Comparison of ENCODE assay signal across 8 cellular contexts in genomic region chr10:118698421-118698820, GRCh38. TPM values are rescaled to one million over a fixed set of nuclear protein-coding genes. Genes with fewer than 3 reads are reported as not detected.
DNase-seq lines count a peak whose midpoint lies in the region; ATAC-seq and TF ChIP-seq lines count a peak whose summit lies in the region.

No MANE protein-coding gene starts in this region.

- CTCF ChIA-PET in RWPE1 (lab: Yijun Ruan, JAX) = no interaction called here

- H2AFZ ChIP-seq in mesenchymal stem cell (ENCODE audit: low read depth, low read length) = no peak overlapping the region

- DNase-seq in RWPE1 (ENCODE audit: low spot score) (peak; percentile 29), mesenchymal stem cell (peak; percentile 67), NCI-H2227 treated with DMSO at 0.1 percent for 48 hours (lab: John Stamatoyannopoulos, UW) (no peak), hippocampal formation (lab: John Stamatoyannopoulos, UW) (no peak)
- DNase-seq in activated gamma-delta T cell treated with anti-CD3 and anti-CD28 coated beads, Interleukin-2, amount 50 U/mL, for 16 hours (ENCODE audit: low read depth) = peak; percentile 69

- H2BK15ac ChIP-seq in mesenchymal stem cell (ENCODE audit: low read depth, poor library complexity, severe bottlenecking) = no peak overlapping the region

- H3K27me3 ChIP-seq in mesenchymal stem cell (ENCODE audit: control insufficient read depth in 1 of 2, insufficient read depth in 1 of 2, low read length in 2 of 2) = no peaks in the 10 kb centered on the region
- no peaks in the 10 kb centered on the region for H3K27me3 ChIP-seq in thymus (ENCODE audit: control insufficient read depth, insufficient read depth)

- no peak overlapping the region for H2AK5ac ChIP-seq in mesenchymal stem cell (ENCODE audit: low read length, severe bottlenecking)

- H3K9me3 ChIP-seq in mesenchymal stem cell (ENCODE audit: control insufficient read depth, low read length) (no peaks in the 10 kb centered on the region), thymus (ENCODE audit: control insufficient read depth) (no peaks in the 10 kb centered on the region)

- H2BK120ac ChIP-seq in mesenchymal stem cell (ENCODE audit: low read depth, low read length) = no peak overlapping the region

- H3K9ac ChIP-seq in mesenchymal stem cell (ENCODE audit: low read length) = no peak overlapping the region

- H3K23ac ChIP-seq in mesenchymal stem cell (ENCODE audit: low read length in 2 of 2) = no peak overlapping the region

- H3K27ac ChIP-seq in RWPE1 (no peak overlapping the region), mesenchymal stem cell (ENCODE audit: low read length, poor library complexity, severe bottlenecking) (peak overlapping the region; percentile 28), thymus (ENCODE audit: low read depth) (peak overlapping the region; percentile 64)

- H2BK12ac ChIP-seq in mesenchymal stem cell (ENCODE audit: low read length in 2 of 2) = no peak overlapping the region

- peak; percentile 100 for ATAC-seq in GM18868 (IDR thresholded peaks at IDR 0.05; ENCODE audit: unreplicated experiment)
- ATAC-seq in HG02981 (IDR thresholded peaks at IDR 0.05; ENCODE audit: unreplicated experiment) = peak; percentile 99

- TF ChIP-seq CTCF in RWPE1 (conservative IDR thresholded peaks at IDR 0.05; ENCODE audit: low read depth) = no peak

- no peak overlapping the region for H4K8ac ChIP-seq in mesenchymal stem cell (ENCODE audit: low read length)

- POLR2A ChIA-PET in RWPE1 (lab: Yijun Ruan, JAX; ENCODE audit: low non-redundant PET) = no interaction called here

- H3K4ac ChIP-seq in mesenchymal stem cell (ENCODE audit: low read depth in 1 of 2, low read length in 2 of 2) = no peak overlapping the region

- no peak overlapping the region for H4K91ac ChIP-seq in mesenchymal stem cell (ENCODE audit: low read length)

- H3K79me1 ChIP-seq in mesenchymal stem cell (replicated peaks; ENCODE audit: low read length, poor library complexity, severe bottlenecking) = peaks cover 13% of the 10 kb centered on the region

- H3K4me3 ChIP-seq in mesenchymal stem cell (ENCODE audit: insufficient read depth in 1 of 2, low read depth in 1 of 2, low read length in 2 of 2) (no peak overlapping the region), thymus (ENCODE audit: low read length) (no peak overlapping the region)

- no peak overlapping the region for H3K18ac ChIP-seq in mesenchymal stem cell (ENCODE audit: low read depth in 1 of 2, low read length in 2 of 2)

- no peak overlapping the region for H3K4me2 ChIP-seq in mesenchymal stem cell (ENCODE audit: low read length, poor library complexity, severe bottlenecking)

- no peak overlapping the region for H2BK5ac ChIP-seq in mesenchymal stem cell (ENCODE audit: low read depth, low read length, poor library complexity, severe bottlenecking)

- H3K36me3 ChIP-seq in mesenchymal stem cell (ENCODE audit: control insufficient read depth in 1 of 2, insufficient read depth in 2 of 2, low read depth in 1 of 2, low read length in 2 of 2) = peaks cover 0 to 19% of the 10 kb centered on the region in 2 experiments
- H3K36me3 ChIP-seq in thymus (ENCODE audit: control insufficient read depth, insufficient read depth) = peaks cover 3% of the 10 kb centered on the region

- 59% methylated on average over 7 of the region's 7 CpGs for WGBS in mesenchymal stem cell
- 50% methylated on average over 7 of the region's 7 CpGs for WGBS in thymus

- no peak overlapping the region for H3K14ac ChIP-seq in mesenchymal stem cell (ENCODE audit: low read length in 2 of 2)

- peaks cover 4% of the 10 kb centered on the region for H3K4me1 ChIP-seq in mesenchymal stem cell (ENCODE audit: control insufficient read depth, insufficient read depth, low read depth, low read length)
- no peaks in the 10 kb centered on the region for H3K4me1 ChIP-seq in thymus (ENCODE audit: control insufficient read depth, insufficient read depth, low read length)

RNA-seq across cellular contexts. Expression of gene CACUL1, which starts 56.3 kb away (rescaled TPM):
- polyA plus RNA-seq in mesenchymal stem cell (2013, experiment 1 of 2) = 51.3 TPM
- polyA plus RNA-seq in mesenchymal stem cell (2013, experiment 2 of 2) = 54.7 TPM
- 9.9 TPM for polyA plus RNA-seq in thymus

Comparison
In these comparisons a context has a peak if more than half of its experiments do, and no peak if none do; other contexts are left out.
1. DNase-seq: peak in RWPE1 (single experiment), activated gamma-delta T cell treated with anti-CD3 and anti-CD28 coated beads, Interleukin-2, amount 50 U/mL, for 16 hours (single experiment) and mesenchymal stem cell (single experiment); none in NCI-H2227 treated with DMSO at 0.1 percent for 48 hours (single experiment) and hippocampal formation (0 of 2).